ENCODE assay signal across 8 cellular contexts in genomic region chr2:96866986-96867755, GRCh38. TPM values are rescaled to one million over a fixed set of nuclear protein-coding genes. Genes with fewer than 3 reads are reported as not detected.
DNase-seq lines count a peak whose midpoint lies in the region; ATAC-seq and TF ChIP-seq lines count a peak whose summit lies in the region.

No MANE protein-coding gene starts in this region.

- peak overlapping the region; percentile 89 to 98 (median 95) for H3K27ac Mint-ChIP-seq in nephron

- TF ChIP-seq CTCF in BJ (IDR thresholded peaks at IDR 0.05; ENCODE audit: insufficient read depth, low read depth, low read length): no peak
- no peak for TF ChIP-seq CTCF in colonic mucosa (IDR thresholded peaks at IDR 0.05)
- TF ChIP-seq CTCF in nephron (IDR thresholded peaks at IDR 0.05; ENCODE audit: unreplicated experiment in 3 of 3): no peak

- no peak for ATAC-seq in HG03342 (IDR thresholded peaks at IDR 0.05; ENCODE audit: unreplicated experiment)
- no peak for ATAC-seq in GM21526 (IDR thresholded peaks at IDR 0.05; ENCODE audit: low FRiP score, unreplicated experiment)

- H3K9me2 ChIP-seq in Karpas-422 (replicated peaks; ENCODE audit: insufficient read depth, low read length): no peaks in the 10 kb centered on the region

- no peaks in the 10 kb centered on the region for H3K79me2 ChIP-seq in Karpas-422 (ENCODE audit: low read length)

- H3K36me3 ChIP-seq in BJ (ENCODE audit: control insufficient read depth, insufficient read depth, low read length) (peaks cover 36% of the 10 kb centered on the region), Karpas-422 (ENCODE audit: insufficient read depth, low read length) (no peaks in the 10 kb centered on the region), colonic mucosa (peaks cover 5% of the 10 kb centered on the region)

- H3K4me2 ChIP-seq in Karpas-422 (ENCODE audit: low read depth, low read length, poor library complexity, severe bottlenecking): peak overlapping the region; percentile 70

- peak overlapping the region; percentile 81; the same call in 1 of the 2 replicates for H2AFZ ChIP-seq in Karpas-422 (ENCODE audit: low read length)

- POLR2A ChIA-PET in BJ (lab: Charles Lee): no interaction called here

- peaks cover 1% of the 10 kb centered on the region for H3K27me3 Mint-ChIP-seq in nephron (ENCODE audit: low read depth)

- H3K4me1 ChIP-seq in Karpas-422 (ENCODE audit: low read length): peaks cover 11% of the 10 kb centered on the region
- H3K4me1 ChIP-seq in colonic mucosa: peaks cover 14% of the 10 kb centered on the region

- H3K27ac ChIP-seq in Karpas-422 (ENCODE audit: low read length) (peak overlapping the region; percentile 42; the same call in 1 of the 2 replicates), colonic mucosa (peak overlapping the region; percentile 96)

- intact Hi-C loops in colonic mucosa (cut with DNase I): no loop called here

- CTCF ChIA-PET in BJ (lab: Yijun Ruan, JAX): interaction anchor here (0.6 to 3.6 kb wide), 4 partner anchors 10 to 106 kb away, joined by 3 to 34 read pairs (median 4); partner anchors contain the start of genes ANKRD39 and CNNM4

- H3K27me3 ChIP-seq in BJ (ENCODE audit: control insufficient read depth, insufficient read depth, low read length) (no peaks in the 10 kb centered on the region; the same call in 1 of the 2 replicates), Karpas-422 (ENCODE audit: low read length) (no peaks in the 10 kb centered on the region), colonic mucosa (no peaks in the 10 kb centered on the region)

- no peaks in the 10 kb centered on the region for H3K9me3 ChIP-seq in Karpas-422 (ENCODE audit: low read length)
- H3K9me3 ChIP-seq in colonic mucosa: no peaks in the 10 kb centered on the region

- H3K4me1 Mint-ChIP-seq in nephron: peaks cover 25% of the 10 kb centered on the region

- H3K9me3 Mint-ChIP-seq in nephron: no peaks in the 10 kb centered on the region

- H3K9ac ChIP-seq in Karpas-422 (ENCODE audit: low read length): peak overlapping the region; percentile 80
- peak overlapping the region; percentile 71 to 83 for H3K9ac ChIP-seq in colonic mucosa (ENCODE audit: low read depth in 2 of 2, low read length in 2 of 2)

- peak overlapping the region; percentile 95 for H3K4me3 ChIP-seq in BJ (ENCODE audit: low read depth, low read length)
- H3K4me3 ChIP-seq in Karpas-422 (ENCODE audit: low read length): peak overlapping the region; percentile 67
- H3K4me3 ChIP-seq in colonic mucosa: peak overlapping the region; percentile 96

- H3K4me3 Mint-ChIP-seq in nephron: peak overlapping the region; percentile 92 to 94 (median 93)

- peaks cover 18% of the 10 kb centered on the region for H3K36me3 Mint-ChIP-seq in nephron (ENCODE audit: low read depth)

- DNase-seq in BJ (ENCODE audit: low read depth): no peak
- DNase-seq in Karpas-422: peak; percentile 75
- no peak for DNase-seq in colonic mucosa
- no peak for DNase-seq in AG20443 (ENCODE audit: low spot score)
- DNase-seq in stimulated activated CD4-positive, alpha-beta T cell treated with anti-CD3 and anti-CD28 coated beads, Interleukin-4, amount 100 ng/mL, for 4 hours: no peak

- H4K20me1 ChIP-seq in Karpas-422 (ENCODE audit: insufficient read depth, low read depth, low read length): no peaks in the 10 kb centered on the region

RNA-seq across cellular contexts. Expression of gene SEMA4C, which starts 2.7 kb away (rescaled TPM):
- polyA plus RNA-seq in BJ (2011; rRNA removed): 16.4 and 29.7 TPM in 2 replicates
- 20.4 and 24.4 TPM in 2 replicates for polyA minus RNA-seq in BJ (2011; rRNA and poly(A)+ RNA removed)
- 2.5 and 6.3 TPM in 2 replicates for total RNA-seq in Karpas-422 (2014; rRNA removed; shearing (Covaris generic); ENCODE audit: low replicate concordance)
- total RNA-seq in colonic mucosa: 10 to 100 TPM; 13.0 to 17.2 TPM

RNA-seq across cellular contexts. Expression of gene ANKRD39, which starts 9.4 kb away (rescaled TPM):
- 6.8 and 8.1 TPM in 2 replicates for polyA plus RNA-seq in BJ (2011; rRNA removed)
- polyA minus RNA-seq in BJ (2011; rRNA and poly(A)+ RNA removed): 4.5 and 6.4 TPM in 2 replicates
- total RNA-seq in Karpas-422 (2014; rRNA removed; shearing (Covaris generic); ENCODE audit: low replicate concordance): 11.1 and 12.5 TPM in 2 replicates
- 10 to 100 TPM; 12.4 to 18.7 TPM for total RNA-seq in colonic mucosa

RNA-seq across cellular contexts. Expression of gene ANKRD23, which starts 23.4 kb away (rescaled TPM):
- 0.85 and 1.4 TPM in 2 replicates for polyA plus RNA-seq in BJ (2011; rRNA removed)
- polyA minus RNA-seq in BJ (2011; rRNA and poly(A)+ RNA removed): 0.90 and 1.9 TPM in 2 replicates
- 1.6 and 9.8 TPM in 2 replicates for total RNA-seq in Karpas-422 (2014; rRNA removed; shearing (Covaris generic); ENCODE audit: low replicate concordance)
- 1 to 10 TPM; 1.4 to 4.1 TPM for total RNA-seq in colonic mucosa

RNA-seq across cellular contexts. Expression of gene CNNM3, which starts 51.1 kb away (rescaled TPM):
- 7.6 and 9.8 TPM in 2 replicates for polyA plus RNA-seq in BJ (2011; rRNA removed)
- polyA minus RNA-seq in BJ (2011; rRNA and poly(A)+ RNA removed): 14.7 and 18.2 TPM in 2 replicates
- 7.0 and 7.9 TPM in 2 replicates for total RNA-seq in Karpas-422 (2014; rRNA removed; shearing (Covaris generic); ENCODE audit: low replicate concordance)
- total RNA-seq in colonic mucosa: 10 to 100 TPM; 24.4 to 33.0 TPM
